Comparison of ENCODE assay signal across 25 cellular contexts in the genomic region with DNA sequence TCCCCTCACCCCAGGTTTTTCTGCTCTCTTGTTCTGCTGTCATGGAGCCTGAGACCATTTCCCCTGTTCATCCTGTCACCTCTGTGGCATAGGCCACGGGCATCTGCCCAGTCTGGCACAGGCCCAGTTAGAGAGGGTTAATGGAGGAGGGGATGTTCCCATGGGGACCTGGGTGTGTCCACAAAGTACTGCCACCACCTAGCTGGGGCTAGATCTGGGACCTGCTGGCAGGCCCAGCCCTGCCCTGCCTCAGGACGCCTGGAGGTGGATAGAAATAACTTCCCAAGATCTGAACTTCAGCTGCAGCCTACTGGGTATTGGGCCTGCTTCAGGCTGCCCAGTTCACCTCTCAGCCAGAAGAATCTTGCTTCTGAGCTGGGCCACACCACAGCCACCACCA. TPM values are rescaled to one million over a fixed set of nuclear protein-coding genes. Genes with fewer than 3 reads are reported as not detected.
DNase-seq lines count a peak whose midpoint lies in the region; ATAC-seq, FAIRE-seq and TF ChIP-seq lines count a peak whose summit lies in the region.
"Had no signal": no experiment of that assay in that cellular context is flagged by ENCODE, and none has a peak within 500 bp of the region (broad histone marks: within the 10 kb centered on the region; RNA-seq: fewer than 3 reads in every experiment).

No MANE protein-coding gene starts in this region.

- CTCF ChIA-PET in HepG2 (lab: Yijun Ruan, JAX; ENCODE audit: low intra/inter-chr PET ratio, low total read pairs) = no interaction called here

- H3K27me3 ChIP-seq in right lobe of liver = no peaks in the 10 kb centered on the region
- H3K27me3 ChIP-seq in HepG2 (ENCODE audit: control insufficient read depth in 1 of 2, insufficient read depth in 2 of 2, low read length in 2 of 2) = no peaks in the 10 kb centered on the region
- H3K27me3 ChIP-seq in mesenchymal stem cell (ENCODE audit: control insufficient read depth in 1 of 2, insufficient read depth in 1 of 2, low read length in 2 of 2) = peaks cover 0 to 19% of the 10 kb centered on the region in 2 experiments
- H3K27me3 ChIP-seq: body of pancreas, MG63, uterus had no signal

- TF ChIP-seq CTCF in right lobe of liver (IDR thresholded peaks at IDR 0.05) (no peak), HepG2 (CRISPR knock-in tag; IDR thresholded peaks at IDR 0.05) (no peak), GM20000 (IDR thresholded peaks at IDR 0.05; ENCODE audit: extremely low read depth, missing control alignments) (no peak)

- no peak overlapping the region for H2BK12ac ChIP-seq in mesenchymal stem cell (ENCODE audit: low read length in 2 of 2)

- ATAC-seq in right lobe of liver (peak; percentile 27 to 74 (median 30)), HepG2 (no peak)
- ATAC-seq: activated CD4-positive, alpha-beta T cell treated with anti-CD3 and anti-CD28 coated beads for 36 hours had no signal

- FAIRE-seq in HepG2 (lab: Jason Lieb, UNC) = no peak
- FAIRE-seq: GM12891, islet of Langerhans, RCC 7860 had no signal

- H2AFZ ChIP-seq in HepG2 (ENCODE audit: low read length) (no peak overlapping the region), mesenchymal stem cell (ENCODE audit: low read depth, low read length) (no peak overlapping the region)

- peak in 1 of 3 donors; percentile 60 for DNase-seq in right lobe of liver
- no peak for DNase-seq in HepG2 (ENCODE audit: low spot score)
- no peak for DNase-seq in mesenchymal stem cell
- no peak for DNase-seq in central memory CD4-positive, alpha-beta T cell
- no peak for DNase-seq in hepatic stellate cell (ENCODE audit: low spot score)
- no peak for DNase-seq in T-helper 1 cell
- DNase-seq in GM20000 (ENCODE audit: low spot score) = no peak
- DNase-seq: ACHN; activated CD4-positive, alpha-beta T cell treated with anti-CD3 and anti-CD28 coated beads for 36 hours; activated gamma-delta T cell treated with Interleukin-2 at 50 U/mL for 16 hours; activated T-cell treated with anti-CD3 and anti-CD28 coated beads, Interleukin-2, amount 50 U/mL, for 1 hour; endodermal cell; NCI-H1436; NCI-H510A; nucleus accumbens; T-helper 2 cell; uterus had no signal

- TF ChIP-seq POLR2A in right lobe of liver (IDR thresholded peaks at IDR 0.05) = no peak
- no peak for TF ChIP-seq POLR2A in HepG2 (IDR thresholded peaks at IDR 0.05; ENCODE audit: insufficient read depth in 1 of 2, low read depth in 2 of 2, low read length in 2 of 2)

- H4K91ac ChIP-seq in mesenchymal stem cell (ENCODE audit: low read length) = no peak overlapping the region

- H2BK120ac ChIP-seq in mesenchymal stem cell (ENCODE audit: low read depth, low read length) = no peak overlapping the region

- H2BK5ac ChIP-seq in mesenchymal stem cell (ENCODE audit: low read depth, low read length, poor library complexity, severe bottlenecking) = peak overlapping the region; percentile 70

- no peak overlapping the region for H2BK15ac ChIP-seq in mesenchymal stem cell (ENCODE audit: low read depth, poor library complexity, severe bottlenecking)

- H2AK5ac ChIP-seq in mesenchymal stem cell (ENCODE audit: low read length, severe bottlenecking) = peak overlapping the region; percentile 95

- peaks cover 15% of the 10 kb centered on the region for H3K79me1 ChIP-seq in mesenchymal stem cell (replicated peaks; ENCODE audit: low read length, poor library complexity, severe bottlenecking)

- H3K4me3 ChIP-seq in right lobe of liver (no peak overlapping the region), HepG2 (replicated peaks in 1 of 3; ENCODE audit: insufficient read depth in 1 of 3, low read depth in 2 of 3, low read length in 3 of 3) (no peak overlapping the region), mesenchymal stem cell (ENCODE audit: insufficient read depth in 1 of 2, low read depth in 1 of 2, low read length in 2 of 2) (no peak overlapping the region)
- H3K4me3 ChIP-seq: body of pancreas, coronary artery, HAP-1, MG63, uterus had no signal

- H4K20me1 ChIP-seq in HepG2 (ENCODE audit: insufficient read depth, low read length) = no peaks in the 10 kb centered on the region

- H3K4ac ChIP-seq in mesenchymal stem cell (ENCODE audit: low read depth in 1 of 2, low read length in 2 of 2) = no peak overlapping the region

- no peak for TF ChIP-seq RAD21 in HepG2 (CRISPR knock-in tag; IDR thresholded peaks at IDR 0.05)

- 0% methylated on average over 1 of the region's 2 CpGs for WGBS in right lobe of liver (ENCODE audit: insufficient coverage, low coverage, low lambda C conversion rate, missing lambda C conversion rate)
- WGBS in HepG2 (ENCODE audit: low lambda C conversion rate) = no CpG with 5 or more reads among the region's 2 CpGs
- 91% methylated on average over 1 of the region's 2 CpGs for WGBS in mesenchymal stem cell

- H3K9ac ChIP-seq in HepG2 (ENCODE audit: insufficient read depth, low read depth, low read length) = no peak overlapping the region
- no peak overlapping the region for H3K9ac ChIP-seq in mesenchymal stem cell (ENCODE audit: low read length)

- peak overlapping the region in 1 of 3 donors; percentile 30 for H3K27ac ChIP-seq in right lobe of liver
- no peak overlapping the region for H3K27ac ChIP-seq in HepG2 (ENCODE audit: extremely low read length, insufficient read depth, low read length)
- peak overlapping the region; percentile 90 for H3K27ac ChIP-seq in mesenchymal stem cell (ENCODE audit: low read length, poor library complexity, severe bottlenecking)
- H3K27ac ChIP-seq: uterus had no signal

- intact Hi-C loops in right lobe of liver (cut with DNase I) = no loop called here
- intact Hi-C loops in HepG2 (cut with micrococcal nuclease; ENCODE audit: unreplicated experiment) = no loop called here
- intact Hi-C loops in dendritic cell treated with granulocyte-macrophage colony-stimulating factor and Interleukin-4, amounts not matched to agents 40 ng/mL and 50 ng/mL, for 4 days (cut with micrococcal nuclease) = no loop called here

- H3K79me2 ChIP-seq in HepG2 (ENCODE audit: insufficient read depth, low read length) = no peaks in the 10 kb centered on the region

- H3K18ac ChIP-seq in mesenchymal stem cell (ENCODE audit: low read depth in 1 of 2, low read length in 2 of 2) = no peak overlapping the region

- H3K4me1 Mint-ChIP-seq in dendritic cell treated with granulocyte-macrophage colony-stimulating factor and Interleukin-4, amounts not matched to agents 40 ng/mL and 50 ng/mL, for 4 days (ENCODE audit: low read depth) = peaks cover 29% of the 10 kb centered on the region
- H3K4me1 Mint-ChIP-seq: activated CD4-positive, alpha-beta T cell treated with anti-CD3 and anti-CD28 coated beads for 36 hours had no signal

- H3K4me2 ChIP-seq in HepG2 (ENCODE audit: low read depth, low read length) (no peak overlapping the region), mesenchymal stem cell (ENCODE audit: low read length, poor library complexity, severe bottlenecking) (peak overlapping the region; percentile 22)

- H3K36me3 Mint-ChIP-seq in dendritic cell treated with granulocyte-macrophage colony-stimulating factor and Interleukin-4, amounts not matched to agents 40 ng/mL and 50 ng/mL, for 4 days (ENCODE audit: low read depth) = peaks cover 35% of the 10 kb centered on the region

- H3K4me1 ChIP-seq in right lobe of liver = peaks cover 0 to 24% (median 6%) of the 10 kb centered on the region in 4 donors
- H3K4me1 ChIP-seq in HepG2 (ENCODE audit: insufficient read depth, low read length) = peaks cover 17% of the 10 kb centered on the region
- H3K4me1 ChIP-seq in mesenchymal stem cell (ENCODE audit: control insufficient read depth, insufficient read depth, low read depth, low read length) = peaks cover 33% of the 10 kb centered on the region
- H3K4me1 ChIP-seq: uterus had no signal

- POLR2A ChIA-PET in HepG2 (lab: Yijun Ruan, JAX) = no interaction called here

- no peak overlapping the region for H4K8ac ChIP-seq in mesenchymal stem cell (ENCODE audit: low read length)

- H3K4me3 Mint-ChIP-seq in dendritic cell treated with granulocyte-macrophage colony-stimulating factor and Interleukin-4, amounts not matched to agents 40 ng/mL and 50 ng/mL, for 4 days = no peak overlapping the region
- H3K4me3 Mint-ChIP-seq: activated CD4-positive, alpha-beta T cell treated with anti-CD3 and anti-CD28 coated beads for 36 hours; endodermal cell had no signal

- no peak overlapping the region for H3K14ac ChIP-seq in mesenchymal stem cell (ENCODE audit: low read length in 2 of 2)

- no peaks in the 10 kb centered on the region for H3K36me3 ChIP-seq in right lobe of liver
- H3K36me3 ChIP-seq in HepG2 (replicated peaks in 1 of 2; ENCODE audit: control insufficient read depth in 1 of 2, insufficient read depth in 2 of 2, low read length in 2 of 2) = peaks cover 0 to 1% of the 10 kb centered on the region in 2 experiments; a peak in 1 of 5 replicates
- peaks cover 21 to 46% of the 10 kb centered on the region in 2 experiments for H3K36me3 ChIP-seq in mesenchymal stem cell (ENCODE audit: control insufficient read depth in 1 of 2, insufficient read depth in 2 of 2, low read depth in 1 of 2, low read length in 2 of 2)
- H3K36me3 ChIP-seq: MG63, uterus had no signal

- H3K9me3 ChIP-seq in right lobe of liver (no peaks in the 10 kb centered on the region), HepG2 (ENCODE audit: low read length) (no peaks in the 10 kb centered on the region), mesenchymal stem cell (ENCODE audit: control insufficient read depth, low read length) (no peaks in the 10 kb centered on the region)
- H3K9me3 ChIP-seq: body of pancreas, HAP-1, MG63, uterus had no signal

- H3K27me3 Mint-ChIP-seq in dendritic cell treated with granulocyte-macrophage colony-stimulating factor and Interleukin-4, amounts not matched to agents 40 ng/mL and 50 ng/mL, for 4 days = no peaks in the 10 kb centered on the region
- H3K27me3 Mint-ChIP-seq: activated CD4-positive, alpha-beta T cell treated with anti-CD3 and anti-CD28 coated beads for 36 hours had no signal

- BruUV-seq in HepG2 (replicated peaks; lab: Mats Ljungman, UMichigan) = no TSS peak

- H3K23ac ChIP-seq in mesenchymal stem cell (ENCODE audit: low read length in 2 of 2) = no peak overlapping the region

- no peaks in the 10 kb centered on the region for H3K9me3 Mint-ChIP-seq in dendritic cell treated with granulocyte-macrophage colony-stimulating factor and Interleukin-4, amounts not matched to agents 40 ng/mL and 50 ng/mL, for 4 days

- H3K27ac Mint-ChIP-seq in dendritic cell treated with granulocyte-macrophage colony-stimulating factor and Interleukin-4, amounts not matched to agents 40 ng/mL and 50 ng/mL, for 4 days = peak overlapping the region; percentile 54
- H3K27ac Mint-ChIP-seq: activated CD4-positive, alpha-beta T cell treated with anti-CD3 and anti-CD28 coated beads for 36 hours; endodermal cell had no signal

- in situ Hi-C loops in HepG2 (cut with HindIII; ENCODE audit: extremely low pct_ligation_motif_present, low pct_unique_long_range_greater_than_20kb) = no loop called here

- TF ChIP-seq EP300 in HepG2 (IDR thresholded peaks at IDR 0.05; ENCODE audit: low read depth in 2 of 2, low read length in 2 of 2) = no peak
- TF ChIP-seq EP300 in HepG2 (CRISPR knock-in tag; IDR thresholded peaks at IDR 0.05; ENCODE audit: borderline replicate concordance) = no peak

RNA-seq across cellular contexts. Expression of a gene that starts 13.5 kb away (rescaled TPM):
- 10 to 100 TPM in 3 of 6 experiments, 1 to 10 TPM in 3; 6.1 to 17.4 (median 10.4) TPM for total RNA-seq in right lobe of liver
- 2.9 and 4.1 TPM in 2 replicates for total RNA-seq in HepG2 (2016; rRNA removed; fragmentation: Illumina TruSeq; extraction: Trizol)
- total RNA-seq in HepG2 (2016; cell fraction: cytosol; rRNA removed; fragmentation: Illumina TruSeq; extraction: Trizol; ENCODE audit: low read depth) = 0.18 and 0.30 TPM in 2 replicates
- 2.9 and 4.4 TPM in 2 replicates for total RNA-seq in HepG2 (2016; cell fraction: insoluble cytoplasmic fraction; rRNA removed; fragmentation: Illumina TruSeq; extraction: Trizol)
- 1.1 and 1.5 TPM in 2 replicates for total RNA-seq in HepG2 (2016; cell fraction: membrane; rRNA removed; fragmentation: Illumina TruSeq; extraction: Trizol)
- total RNA-seq in HepG2 (2016; cell fraction: nucleus; rRNA removed; fragmentation: Illumina TruSeq; extraction: Trizol) = 2.9 and 3.3 TPM in 2 replicates
- polyA plus RNA-seq in HepG2 (2011; rRNA removed) = 4.0 and 4.8 TPM in 2 replicates
- polyA plus RNA-seq in HepG2 (2011; cell fraction: cytosol; rRNA removed) = 4.1 and 5.7 TPM in 2 replicates
- 2.7 TPM in 2 replicates for polyA plus RNA-seq in HepG2 (2011; cell fraction: nucleus; rRNA removed)
- polyA plus RNA-seq in HepG2 (2012) = 2.0 and 2.2 TPM in 2 replicates
- 0.27 and 0.29 TPM in 2 replicates for polyA plus RNA-seq in HepG2 (2016; cell fraction: cytosol; fragmentation: Illumina TruSeq; extraction: Trizol; ENCODE audit: low read depth)
- polyA plus RNA-seq in HepG2 (2016; cell fraction: insoluble cytoplasmic fraction; fragmentation: Illumina TruSeq; extraction: Trizol; ENCODE audit: low read depth) = 3.2 and 3.3 TPM in 2 replicates
- polyA plus RNA-seq in HepG2 (2016; cell fraction: membrane; fragmentation: Illumina TruSeq; extraction: Trizol; ENCODE audit: low read depth) = 0.80 and 0.81 TPM in 2 replicates
- polyA plus RNA-seq in HepG2 (2016; cell fraction: nucleus; fragmentation: Illumina TruSeq; extraction: Trizol; ENCODE audit: insufficient read depth, low read depth) = 4.7 and 5.3 TPM in 2 replicates
- polyA minus RNA-seq in HepG2 (2011; rRNA and poly(A)+ RNA removed; ENCODE audit: low replicate concordance) = 4.5 and 5.5 TPM in 2 replicates
- 2.8 and 3.1 TPM in 2 replicates for polyA minus RNA-seq in HepG2 (2011; cell fraction: cytosol; rRNA and poly(A)+ RNA removed)
- 0.90 and 1.5 TPM in 2 replicates for polyA minus RNA-seq in HepG2 (2011; cell fraction: nucleus; rRNA and poly(A)+ RNA removed)
- polyA plus RNA-seq in mesenchymal stem cell (2013, experiment 1 of 2) = 20.0 TPM
- 19.2 TPM for polyA plus RNA-seq in mesenchymal stem cell (2013, experiment 2 of 2)
